31 cellular contexts compared by ENCODE assay signal in genomic region chr20:63052571-63053429, GRCh38. TPM values are rescaled to one million over a fixed set of nuclear protein-coding genes. Genes with fewer than 3 reads are reported as not detected.
DNase-seq lines count a peak whose midpoint lies in the region; ATAC-seq, FAIRE-seq and TF ChIP-seq lines count a peak whose summit lies in the region.
"Had no signal": no experiment of that assay in that cellular context is flagged by ENCODE, and none has a peak within 500 bp of the region (broad histone marks: within the 10 kb centered on the region; RNA-seq: fewer than 3 reads in every experiment).

No MANE protein-coding gene starts in this region.

- no peaks in the 10 kb centered on the region for H3K79me2 ChIP-seq in Karpas-422 (ENCODE audit: low read length)

- WGBS in small intestine, 3 donors: 27 to 31% (median 31%) methylated on average over 20 of the region's 20 CpGs

- no peak for FAIRE-seq in kidney (lab: Jason Lieb, UNC)
- no peak for FAIRE-seq in small intestine (lab: Jason Lieb, UNC)
- FAIRE-seq: endothelial cell of umbilical vein had no signal

- DNase-seq in NCI-H82 (lab: John Stamatoyannopoulos, UW) (peak; percentile 49), NCI-H82 treated with DMSO at 0.1 percent for 48 hours (lab: John Stamatoyannopoulos, UW; ENCODE audit: unreplicated experiment) (no peak), H7 (peak; percentile 63), kidney (peak; percentile 60), sciatic nerve (ENCODE audit: low spot score) (peak; percentile 34), small intestine (no peak), Karpas-422 (no peak)
- DNase-seq: activated CD4-positive, alpha-beta T cell treated with anti-CD3 and anti-CD28 coated beads, Interleukin-2, amount 50 U/mL, for 4 hours; DND-41; GF-D8; IMR-90; kidney glomerular epithelial cell; mesenchymal stem cell; NCI-H1436 treated with DMSO at 0.1 percent for 48 hours; NCI-H2081 treated with DMSO at 0.1 percent for 48 hours; NCI-H226; NCI-H69; SIG-M5; stimulated activated CD4-positive, alpha-beta T cell treated with anti-CD3 and anti-CD28 coated beads, Interleukin-15, amount 100 ng/mL, for 24 hours; stimulated activated CD4-positive, alpha-beta T cell treated with anti-CD3 and anti-CD28 coated beads, Interleukin-4, amount 100 ng/mL, for 4 hours; T1000; transverse colon; WERI-Rb-1 had no signal

- no peak overlapping the region for H3K4me2 ChIP-seq in Karpas-422 (ENCODE audit: low read depth, low read length, poor library complexity, severe bottlenecking)

- H3K27me3 ChIP-seq in H7 (ENCODE audit: control insufficient read depth, insufficient read depth, low read length) (no peaks in the 10 kb centered on the region), small intestine (ENCODE audit: control insufficient read depth in 2 of 2, insufficient read depth in 2 of 2, low read length in 2 of 2) (peaks cover 0 to 2% of the 10 kb centered on the region in 2 donors), Karpas-422 (ENCODE audit: low read length) (no peaks in the 10 kb centered on the region)

- H4K20me1 ChIP-seq in Karpas-422 (ENCODE audit: insufficient read depth, low read depth, low read length): no peaks in the 10 kb centered on the region

- no peak overlapping the region for H2AFZ ChIP-seq in Karpas-422 (ENCODE audit: low read length)

- intact Hi-C loops in kidney (cut with DNase I): loop anchor here (10.0 kb wide), 1 partner anchor 122 kb away; no protein-coding TSS in a partner anchor
- intact Hi-C loops in sciatic nerve (cut with DNase I): no loop called here

- H3K36me3 ChIP-seq in H7 (replicated peaks; ENCODE audit: control insufficient read depth, insufficient read depth, low read length) (no peaks in the 10 kb centered on the region), kidney (ENCODE audit: control insufficient read depth in 1 of 2, insufficient read depth in 2 of 2, low read length in 2 of 2) (no peaks in the 10 kb centered on the region), small intestine (ENCODE audit: control insufficient read depth in 2 of 2, insufficient read depth in 2 of 2, low read length in 2 of 2) (no peaks in the 10 kb centered on the region), Karpas-422 (ENCODE audit: insufficient read depth, low read length) (no peaks in the 10 kb centered on the region)
- H3K36me3 ChIP-seq: breast epithelium, gastrocnemius medialis, transverse colon, WERI-Rb-1 had no signal

- no peaks in the 10 kb centered on the region for H3K9me2 ChIP-seq in Karpas-422 (replicated peaks; ENCODE audit: insufficient read depth, low read length)

- H3K4me1 ChIP-seq in kidney (ENCODE audit: control insufficient read depth in 1 of 2, insufficient read depth in 1 of 2, low read depth in 1 of 2, low read length in 2 of 2) (no peaks in the 10 kb centered on the region), small intestine (ENCODE audit: control insufficient read depth in 2 of 2, insufficient read depth in 1 of 2, low read depth in 1 of 2, low read length in 1 of 2) (no peaks in the 10 kb centered on the region), Karpas-422 (ENCODE audit: low read length) (peaks cover 12% of the 10 kb centered on the region)
- H3K4me1 ChIP-seq: breast epithelium, transverse colon had no signal

- H3K9ac ChIP-seq in kidney (ENCODE audit: low read length in 2 of 2) (no peak overlapping the region), Karpas-422 (ENCODE audit: low read length) (no peak overlapping the region)

- H3K9me3 ChIP-seq in kidney (ENCODE audit: control insufficient read depth in 1 of 2, low read length in 2 of 2) (peaks cover 0 to 2% of the 10 kb centered on the region in 2 donors), small intestine (ENCODE audit: control insufficient read depth, low read depth) (no peaks in the 10 kb centered on the region), Karpas-422 (ENCODE audit: low read length) (peaks cover 8% of the 10 kb centered on the region)
- H3K9me3 ChIP-seq: breast epithelium, gastrocnemius medialis, transverse colon had no signal

- H3K4me3 ChIP-seq in H7 (ENCODE audit: insufficient read depth, low read depth, low read length) (no peak overlapping the region), kidney (ENCODE audit: low read length in 2 of 2) (no peak overlapping the region), small intestine (ENCODE audit: low read depth in 1 of 2, low read length in 2 of 2) (no peak overlapping the region), Karpas-422 (ENCODE audit: low read length) (no peak overlapping the region)
- H3K4me3 ChIP-seq: breast epithelium, gastrocnemius medialis, transverse colon had no signal

- ATAC-seq in sciatic nerve (no peak), HG03521 (IDR thresholded peaks at IDR 0.05; ENCODE audit: unreplicated experiment) (no peak)
- ATAC-seq: gastrocnemius medialis, Panc1 had no signal

- H3K27ac ChIP-seq in kidney (ENCODE audit: low read depth in 2 of 2, low read length in 2 of 2): no peak overlapping the region
- no peak overlapping the region for H3K27ac ChIP-seq in small intestine (ENCODE audit: low read depth in 1 of 2, low read length in 1 of 2)
- no peak overlapping the region for H3K27ac ChIP-seq in Karpas-422 (ENCODE audit: low read length)
- H3K27ac ChIP-seq: 22Rv1, breast epithelium, gastrocnemius medialis, transverse colon, WERI-Rb-1 had no signal

- no peak for TF ChIP-seq CTCF in kidney (IDR thresholded peaks at IDR 0.05; ENCODE audit: borderline replicate concordance, extremely low read depth, insufficient read depth)

RNA-seq across cellular contexts. Expression of gene BHLHE23, which starts 46.0 kb away (rescaled TPM):
- total RNA-seq in H7 (2014; rRNA removed; shearing (Covaris generic)): 2.1 TPM in 2 replicates
- not detected for total RNA-seq in kidney
- not detected for polyA plus RNA-seq in kidney (ENCODE audit: insufficient read depth, low read depth, low replicate concordance)
- not detected for total RNA-seq in sciatic nerve
- not detected for polyA plus RNA-seq in small intestine
- not detected in 2 replicates for total RNA-seq in Karpas-422 (2014; rRNA removed; shearing (Covaris generic); ENCODE audit: low replicate concordance)
- total RNA-seq: breast epithelium, endothelial cell of umbilical vein, fibroblast of lung, gastrocnemius medialis, IMR-90, transverse colon had no signal
- polyA plus RNA-seq: CD14-positive monocyte, endothelial cell of umbilical vein, fibroblast of lung, IMR-90 had no signal

Comparison
In these comparisons a context has a peak if more than half of its experiments do, and no peak if none do; other contexts are left out.
1. DNase-seq: peak in NCI-H82 (single experiment), H7 (single experiment), kidney (single experiment) and sciatic nerve (single experiment); none in NCI-H82 treated with DMSO at 0.1 percent for 48 hours (single experiment), small intestine (single experiment) and Karpas-422 (single experiment).